12 cellular contexts compared by ENCODE assay signal in the genomic region with DNA sequence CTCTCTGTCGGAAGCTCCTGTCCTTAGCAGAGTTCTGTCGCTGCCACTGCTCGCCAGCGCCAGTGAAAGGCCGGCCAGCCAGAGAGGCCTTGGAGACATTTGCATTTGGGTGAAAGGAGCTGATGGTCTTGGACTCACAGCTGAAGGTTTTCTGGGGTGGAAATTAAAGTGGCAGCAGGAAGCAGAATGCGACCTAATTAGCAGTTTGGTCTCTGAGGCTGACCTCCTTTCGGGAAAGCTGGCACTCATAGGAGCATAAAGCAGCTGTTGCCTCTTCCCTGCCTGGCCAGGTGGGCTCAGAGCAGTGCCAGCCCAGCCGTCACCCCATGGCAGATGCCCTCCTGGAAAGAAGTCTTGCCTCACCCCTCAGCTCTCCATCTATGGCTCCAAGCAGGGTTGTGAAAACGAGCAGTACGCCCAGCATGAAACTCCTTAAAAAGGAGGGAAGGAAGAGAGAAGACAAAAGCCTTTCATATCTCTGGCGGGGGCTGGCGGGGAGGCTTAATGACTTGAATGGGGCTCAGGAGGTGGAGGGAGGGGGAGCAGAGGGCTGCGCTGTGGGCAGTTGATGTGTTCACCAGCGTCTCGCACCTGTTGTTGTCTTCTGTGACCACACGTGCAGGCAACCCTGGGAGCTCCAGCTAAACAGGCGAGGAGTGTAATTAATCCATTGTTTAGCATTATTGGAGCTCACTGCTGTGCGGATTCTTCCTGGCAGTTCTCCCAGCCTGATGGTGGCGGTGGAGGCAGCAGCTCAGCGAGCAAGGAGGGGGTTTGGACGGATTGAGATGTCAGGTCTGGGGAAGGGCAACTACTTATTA.
DNase-seq lines count a peak whose midpoint lies in the region; ATAC-seq and TF ChIP-seq lines count a peak whose summit lies in the region.
"Had no signal": no experiment of that assay in that cellular context is flagged by ENCODE, and none has a peak within 500 bp of the region (broad histone marks: within the 10 kb centered on the region; RNA-seq: fewer than 3 reads in every experiment).

No MANE protein-coding gene starts in this region.

- no peaks in the 10 kb centered on the region for H3F3A ChIP-seq in MM.1S (ENCODE audit: insufficient read depth, low read length)

- no peaks in the 10 kb centered on the region for H3K9me2 ChIP-seq in MM.1S (replicated peaks; ENCODE audit: insufficient read depth, low read length)

- no peak overlapping the region for H3K4me2 ChIP-seq in MM.1S (ENCODE audit: low read depth, low read length)

- H2AFZ ChIP-seq in MM.1S (ENCODE audit: low read length) = no peak overlapping the region

- H3K4me1 ChIP-seq in iPS-20b (ENCODE audit: insufficient read depth, low read length) (peaks cover 12% of the 10 kb centered on the region; the same call in 1 of the 2 replicates), MM.1S (ENCODE audit: low read length) (no peaks in the 10 kb centered on the region)
- H3K4me1 ChIP-seq: heart left ventricle had no signal

- H3K27me3 ChIP-seq in iPS-20b (ENCODE audit: insufficient read depth, low read length) (no peaks in the 10 kb centered on the region), MM.1S (replicated peaks; ENCODE audit: insufficient read depth, low read length) (no peaks in the 10 kb centered on the region)
- H3K27me3 ChIP-seq: heart left ventricle had no signal

- no peak for TF ChIP-seq CTCF in MM.1S (IDR thresholded peaks at IDR 0.05; ENCODE audit: low read length)

- no peaks in the 10 kb centered on the region for H3K79me2 ChIP-seq in MM.1S (ENCODE audit: low read length)

- H3K9me3 ChIP-seq in iPS-20b (ENCODE audit: insufficient read depth, low read depth, low read length) = no peaks in the 10 kb centered on the region; the same call in 1 of the 2 replicates
- H3K9me3 ChIP-seq in MM.1S (replicated peaks; ENCODE audit: insufficient read depth, low read length) = no peaks in the 10 kb centered on the region

- H3K9ac ChIP-seq in iPS-20b (ENCODE audit: low read depth, low read length) (peak overlapping the region; percentile 71; the same call in 1 of the 2 replicates), MM.1S (ENCODE audit: low read length) (no peak overlapping the region)

- ATAC-seq in HG03280 (IDR thresholded peaks at IDR 0.05; ENCODE audit: unreplicated experiment) (no peak), HG03139 (IDR thresholded peaks at IDR 0.05; ENCODE audit: unreplicated experiment) (no peak)
- ATAC-seq: HCT116, heart left ventricle had no signal

- peak; percentile 22 to 100 (median 96) for DNase-seq in NCI-H1417 (lab: John Stamatoyannopoulos, UW)
- peak; percentile 97 for DNase-seq in NCI-H748 (lab: John Stamatoyannopoulos, UW; ENCODE audit: unreplicated experiment)
- no peak for DNase-seq in GM19240 (ENCODE audit: insufficient read length, low spot score)
- no peak for DNase-seq in MM.1S
- DNase-seq: activated effector memory CD4-positive, alpha-beta T cell treated with anti-CD3 and anti-CD28 coated beads, Interleukin-2, amount 50 U/mL, for 16 hours; cortex of kidney; heart left ventricle; stimulated activated CD4-positive, alpha-beta T cell treated with anti-CD3 and anti-CD28 coated beads, Interleukin-1b, Interleukin-23, amount 100 ng/mL, for 48 hours had no signal

- peak overlapping the region; percentile 97 for H3K27ac ChIP-seq in iPS-20b (ENCODE audit: low read length)
- no peak overlapping the region for H3K27ac ChIP-seq in MM.1S (ENCODE audit: low read length)
- H3K27ac ChIP-seq: heart left ventricle had no signal

- no peaks in the 10 kb centered on the region for H4K20me1 ChIP-seq in MM.1S (ENCODE audit: insufficient read depth, low read length)

- no peaks in the 10 kb centered on the region for H3K36me3 ChIP-seq in iPS-20b (ENCODE audit: insufficient read depth, low read depth, low read length)
- no peaks in the 10 kb centered on the region for H3K36me3 ChIP-seq in MM.1S (replicated peaks; ENCODE audit: insufficient read depth, low read length)
- H3K36me3 ChIP-seq: heart left ventricle had no signal

- H3K4me3 ChIP-seq in iPS-20b (ENCODE audit: low read length) (peak overlapping the region; percentile 50; the same call in 1 of the 2 replicates), MM.1S (ENCODE audit: low read length) (no peak overlapping the region)
- H3K4me3 ChIP-seq: heart left ventricle had no signal

Comparison
In these comparisons a context has a peak if more than half of its experiments do, and no peak if none do; other contexts are left out.
1. DNase-seq: peak in NCI-H1417 (3 of 3) and NCI-H748 (single experiment); none in GM19240 (single experiment) and MM.1S (single experiment).